In the genomic region with DNA sequence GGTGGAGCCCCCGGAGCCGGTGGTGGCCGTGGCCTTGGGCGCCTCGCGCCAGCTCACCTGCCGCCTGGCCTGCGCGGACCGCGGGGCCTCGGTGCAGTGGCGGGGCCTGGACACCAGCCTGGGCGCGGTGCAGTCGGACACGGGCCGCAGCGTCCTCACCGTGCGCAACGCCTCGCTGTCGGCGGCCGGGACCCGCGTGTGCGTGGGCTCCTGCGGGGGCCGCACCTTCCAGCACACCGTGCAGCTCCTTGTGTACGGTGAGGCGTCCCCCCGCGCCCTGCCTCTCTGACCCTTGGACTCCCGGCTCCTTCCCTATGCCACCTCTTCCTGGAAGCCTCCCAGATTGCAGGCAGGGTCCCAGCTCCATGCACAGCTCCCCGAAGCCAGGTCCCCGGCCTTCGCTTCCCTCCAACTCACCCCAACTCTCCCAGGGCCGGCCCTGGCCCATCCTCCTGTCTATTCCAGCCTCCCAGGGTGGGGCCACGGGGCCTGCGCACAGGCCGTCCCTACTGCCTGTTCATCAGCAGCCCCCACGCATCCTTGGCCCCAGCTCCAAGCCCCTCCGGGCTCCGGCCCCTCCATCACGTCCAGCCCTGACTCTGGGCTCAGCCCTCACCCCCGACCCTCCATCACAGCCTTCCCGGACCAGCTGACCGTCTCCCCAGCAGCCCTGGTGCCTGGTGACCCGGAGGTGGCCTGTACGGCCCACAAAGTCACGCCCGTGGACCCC, we compare ENCODE assay signal across 14 cellular contexts. TPM values are rescaled to one million over a fixed set of nuclear protein-coding genes. Genes with fewer than 3 reads are reported as not detected.
A peak's percentile ranks its signal among the peaks of the same experiment; 100 is the strongest.
DNase-seq lines count a peak whose midpoint lies in the region; ATAC-seq, FAIRE-seq and TF ChIP-seq lines count a peak whose summit lies in the region.
"Had no signal": no experiment of that assay in that cellular context is flagged by ENCODE, and none has a peak within 500 bp of the region (broad histone marks: within the 10 kb centered on the region; RNA-seq: fewer than 3 reads in every experiment).

No MANE protein-coding gene starts in this region.

- H3K27me3 ChIP-seq in lower lobe of right lung (ENCODE audit: low read depth) (peaks cover 36% of the 10 kb centered on the region), small intestine (ENCODE audit: control insufficient read depth in 2 of 2, insufficient read depth in 2 of 2, low read length in 2 of 2) (peaks cover 4 to 10% of the 10 kb centered on the region in 2 donors)

- DNase-seq in stimulated activated naive CD8-positive, alpha-beta T cell treated with anti-CD3 and anti-CD28 coated beads, Interleukin-15, amount 100 ng/mL, for 72 hours = no peak
- no peak for DNase-seq in stimulated activated naive CD8-positive, alpha-beta T cell treated with anti-CD3 and anti-CD28 coated beads, Interleukin-15, Interleukin-2, amounts not matched to agents 100 U/mL and 50 U/mL, for 24 hours
- DNase-seq in lower lobe of right lung (peak; percentile 44), small intestine (no peak), Ammon's horn (ENCODE audit: low spot score) (no peak)
- no peak for DNase-seq in activated CD4-positive, alpha-beta T cell treated with anti-CD3 and anti-CD28 coated beads for 1 hour
- DNase-seq: activated CD8-positive, alpha-beta memory T cell treated with anti-CD3 and anti-CD28 coated beads, Interleukin-2, amount 50 U/mL, for 48 hours; NCI-H2171; OCI-M1 had no signal

- WGBS in small intestine, 3 donors = 5 to 9% (median 6%) methylated on average over 27 to 55 of the region's 55 CpGs

- peak; percentile 39 for ATAC-seq in stimulated activated naive CD8-positive, alpha-beta T cell treated with anti-CD3 and anti-CD28 coated beads, Interleukin-15, amount 100 ng/mL, for 72 hours
- ATAC-seq in stimulated activated naive CD8-positive, alpha-beta T cell treated with anti-CD3 and anti-CD28 coated beads, Interleukin-15, Interleukin-2, amounts not matched to agents 100 U/mL and 50 U/mL, for 24 hours = no peak
- ATAC-seq in lower lobe of right lung (peak; percentile 2 to 15), GM19324 (IDR thresholded peaks at IDR 0.05; ENCODE audit: low FRiP score, unreplicated experiment) (no peak)

- peak overlapping the region; percentile 23 to 63 for H3K4me3 Mint-ChIP-seq in stimulated activated naive CD8-positive, alpha-beta T cell treated with anti-CD3 and anti-CD28 coated beads, Interleukin-15, amount 100 ng/mL, for 72 hours
- H3K4me3 Mint-ChIP-seq in brain = peak overlapping the region in 4 of 5 experiments; percentile 30 to 69 (median 43)

- H3K9me3 ChIP-seq in lower lobe of right lung = no peaks in the 10 kb centered on the region
- no peaks in the 10 kb centered on the region for H3K9me3 ChIP-seq in small intestine (ENCODE audit: control insufficient read depth, low read depth)

- no peak for TF ChIP-seq CTCF in brain (conservative IDR thresholded peaks at IDR 0.05)
- TF ChIP-seq CTCF in lower lobe of right lung (IDR thresholded peaks at IDR 0.05) = no peak

- no peaks in the 10 kb centered on the region for H3K36me3 Mint-ChIP-seq in brain

- H3K27ac ChIP-seq in lower lobe of right lung (no peak overlapping the region), small intestine (ENCODE audit: low read depth in 1 of 2, low read length in 1 of 2) (no peak overlapping the region)
- H3K27ac ChIP-seq: epithelial cell of prostate had no signal

- H3K36me3 ChIP-seq in lower lobe of right lung = no peaks in the 10 kb centered on the region
- H3K36me3 ChIP-seq in small intestine (ENCODE audit: control insufficient read depth in 2 of 2, insufficient read depth in 2 of 2, low read length in 2 of 2) = no peaks in the 10 kb centered on the region

- intact Hi-C loops in lower lobe of right lung (cut with DNase I) = no loop called here

- H3K4me1 Mint-ChIP-seq in stimulated activated naive CD8-positive, alpha-beta T cell treated with anti-CD3 and anti-CD28 coated beads, Interleukin-15, amount 100 ng/mL, for 72 hours = peaks cover 32% of the 10 kb centered on the region
- H3K4me1 Mint-ChIP-seq in brain = peaks cover 5% of the 10 kb centered on the region

- H3K9me3 Mint-ChIP-seq in stimulated activated naive CD8-positive, alpha-beta T cell treated with anti-CD3 and anti-CD28 coated beads, Interleukin-15, amount 100 ng/mL, for 72 hours = no peaks in the 10 kb centered on the region
- peaks cover 0 to 8% (median 6%) of the 10 kb centered on the region in 5 experiments for H3K9me3 Mint-ChIP-seq in brain

- H3K4me1 ChIP-seq in lower lobe of right lung = no peaks in the 10 kb centered on the region
- H3K4me1 ChIP-seq in small intestine (ENCODE audit: control insufficient read depth in 2 of 2, insufficient read depth in 1 of 2, low read depth in 1 of 2, low read length in 1 of 2) = no peaks in the 10 kb centered on the region

- no peak overlapping the region for H3K27ac Mint-ChIP-seq in stimulated activated naive CD8-positive, alpha-beta T cell treated with anti-CD3 and anti-CD28 coated beads, Interleukin-15, amount 100 ng/mL, for 72 hours
- no peak overlapping the region for H3K27ac Mint-ChIP-seq in brain
- H3K27ac Mint-ChIP-seq: CD14-positive monocyte had no signal

- no peak overlapping the region for H3K4me3 ChIP-seq in lower lobe of right lung
- H3K4me3 ChIP-seq in small intestine (ENCODE audit: low read depth in 1 of 2, low read length in 2 of 2) = peak overlapping the region in 1 of 2 donors; percentile 15

- no peak for FAIRE-seq in small intestine (lab: Jason Lieb, UNC)

- peaks cover 42% of the 10 kb centered on the region for H3K27me3 Mint-ChIP-seq in stimulated activated naive CD8-positive, alpha-beta T cell treated with anti-CD3 and anti-CD28 coated beads, Interleukin-15, amount 100 ng/mL, for 72 hours
- peaks cover 57% of the 10 kb centered on the region for H3K27me3 Mint-ChIP-seq in brain

RNA-seq across cellular contexts. Expression of gene MADCAM1, which starts 1.7 kb away (rescaled TPM):
- 3.4 TPM for polyA plus RNA-seq in brain (ENCODE audit: insufficient read depth, low read depth, low replicate concordance)
- 0.92 TPM for total RNA-seq in lower lobe of right lung
- polyA plus RNA-seq in small intestine = 1 to 10 TPM in 2 of 3 donors, not detected in 1; 1.1 to 6.4 TPM
- total RNA-seq: M059J had no signal
- polyA plus RNA-seq: CD14-positive monocyte had no signal

RNA-seq across cellular contexts. Expression of gene TPGS1, which starts 9.3 kb away (rescaled TPM):
- 15.9 TPM for polyA plus RNA-seq in brain (ENCODE audit: insufficient read depth, low read depth, low replicate concordance)
- total RNA-seq in lower lobe of right lung = 18.8 TPM
- polyA plus RNA-seq in small intestine = 10 to 100 TPM; 23.0 to 38.4 (median 27.3) TPM

RNA-seq across cellular contexts. Expression of gene CDC34, which starts 33.5 kb away (rescaled TPM):
- polyA plus RNA-seq in brain (ENCODE audit: insufficient read depth, low read depth, low replicate concordance) (152 TPM), small intestine (100 to 1,000 TPM in 2 of 3 donors, 10 to 100 TPM in 1; 58.2 to 113 (median 102) TPM)
- total RNA-seq in lower lobe of right lung = 40.0 TPM

RNA-seq across cellular contexts. Expression of gene SHC2, which starts 37.2 kb away (rescaled TPM):
- 89.9 TPM for polyA plus RNA-seq in brain (ENCODE audit: insufficient read depth, low read depth, low replicate concordance)
- total RNA-seq in lower lobe of right lung = 24.0 TPM
- 10 to 100 TPM in 2 of 3 donors, 1 to 10 TPM in 1; 7.6 to 18.9 (median 10.5) TPM for polyA plus RNA-seq in small intestine
- polyA plus RNA-seq: CD14-positive monocyte had no signal

RNA-seq across cellular contexts. Expression of gene GZMM, which starts 45.8 kb away (rescaled TPM):
- polyA plus RNA-seq in brain (ENCODE audit: insufficient read depth, low read depth, low replicate concordance) = 1.4 TPM
- 3.6 TPM for total RNA-seq in lower lobe of right lung
- 1 to 10 TPM in 2 of 3 donors, under 1 TPM in 1; 0.89 to 5.7 (median 1.9) TPM for polyA plus RNA-seq in small intestine

Comparison
In these comparisons a context has a peak if more than half of its experiments do, and no peak if none do; other contexts are left out.
1. ATAC-seq: peak in stimulated activated naive CD8-positive, alpha-beta T cell treated with anti-CD3 and anti-CD28 coated beads, Interleukin-15, amount 100 ng/mL, for 72 hours (single experiment) and lower lobe of right lung (2 of 2); none in stimulated activated naive CD8-positive, alpha-beta T cell treated with anti-CD3 and anti-CD28 coated beads, Interleukin-15, Interleukin-2, amounts not matched to agents 100 U/mL and 50 U/mL, for 24 hours (single experiment) and GM19324 (single experiment).